ENCODE assay signal across 22 cellular contexts in the genomic region with DNA sequence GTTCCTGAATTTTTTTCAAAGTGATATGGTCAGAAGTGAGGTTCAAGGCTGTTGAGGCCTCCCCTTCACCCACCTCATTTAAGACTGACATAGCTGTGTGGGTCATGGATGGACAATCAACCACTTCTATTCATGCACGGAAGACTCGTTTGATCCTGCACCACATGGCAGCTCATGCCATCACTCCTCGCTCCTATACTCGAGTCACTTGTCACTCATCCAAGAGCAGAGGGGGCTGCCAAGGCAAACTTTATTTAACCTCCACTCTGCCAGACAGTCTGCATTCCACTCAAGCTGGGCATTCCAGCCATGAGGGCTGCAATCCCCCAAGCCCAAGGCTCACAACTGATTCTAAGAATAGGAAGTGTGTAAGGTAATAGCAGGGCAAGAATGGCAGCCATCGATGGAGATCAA. TPM values are rescaled to one million over a fixed set of nuclear protein-coding genes. Genes with fewer than 3 reads are reported as not detected.
DNase-seq lines count a peak whose midpoint lies in the region; ATAC-seq and TF ChIP-seq lines count a peak whose summit lies in the region.
"Had no signal": no experiment of that assay in that cellular context is flagged by ENCODE, and none has a peak within 500 bp of the region (broad histone marks: within the 10 kb centered on the region; RNA-seq: fewer than 3 reads in every experiment).

No MANE protein-coding gene starts in this region.

- WGBS in HUES64: 97% methylated on average over 5 of the region's 5 CpGs
- 42 to 47% (median 44%) methylated on average over 5 of the region's 5 CpGs for WGBS in heart left ventricle, 4 donors
- 78% methylated on average over 5 of the region's 5 CpGs; no CpG with 5 or more reads in 1 of the 2 donors for WGBS in transverse colon (ENCODE audit: low coverage in 1 of 2), 2 donors

- no peaks in the 10 kb centered on the region for H3F3A ChIP-seq in PC-9 (ENCODE audit: insufficient read depth, low read depth)

- no peaks in the 10 kb centered on the region for H3K79me2 ChIP-seq in PC-9 (ENCODE audit: low read depth)

- peaks cover 61% of the 10 kb centered on the region for H3K36me3 Mint-ChIP-seq in T-helper 2 cell treated with Interferon-gamma antibody and Interleukin-4, amounts not matched to agents 5 μg/mL and 100 μg/mL, for 36 hours (ENCODE audit: low read depth)

- no peaks in the 10 kb centered on the region for H3K27me3 ChIP-seq in HUES64 (ENCODE audit: insufficient read depth, low read length)
- no peaks in the 10 kb centered on the region for H3K27me3 ChIP-seq in heart left ventricle
- H3K27me3 ChIP-seq in PC-9 (ENCODE audit: insufficient read depth, low read depth): no peaks in the 10 kb centered on the region
- no peaks in the 10 kb centered on the region for H3K27me3 ChIP-seq in transverse colon
- H3K27me3 ChIP-seq: brain microvascular endothelial cell, dorsolateral prefrontal cortex had no signal

- no peaks in the 10 kb centered on the region for H3K27me3 Mint-ChIP-seq in T-helper 2 cell treated with Interferon-gamma antibody and Interleukin-4, amounts not matched to agents 5 μg/mL and 100 μg/mL, for 36 hours (ENCODE audit: low read depth)

- H3K4me1 ChIP-seq in HUES64 (ENCODE audit: insufficient read depth, low read length) (no peaks in the 10 kb centered on the region), heart left ventricle (peaks cover 0 to 43% (median 12%) of the 10 kb centered on the region in 12 donors), PC-9 (replicated peaks; ENCODE audit: insufficient read depth) (no peaks in the 10 kb centered on the region), transverse colon (peaks cover 0 to 6% (median 0%) of the 10 kb centered on the region in 4 donors)

- H3K36me3 ChIP-seq in HUES64 (ENCODE audit: insufficient read depth, low read length) (peaks cover 86% of the 10 kb centered on the region), heart left ventricle (peaks cover 0 to 97% (median 87%) of the 10 kb centered on the region in 9 donors), PC-9 (ENCODE audit: low read depth) (peaks cover 5% of the 10 kb centered on the region), transverse colon (peaks cover 0 to 55% (median 22%) of the 10 kb centered on the region in 4 donors)

- H3K4me2 ChIP-seq in PC-9: no peak overlapping the region
- H3K4me2 ChIP-seq: smooth muscle cell had no signal

- H2AFZ ChIP-seq in PC-9: no peak overlapping the region

- H4K20me1 ChIP-seq in PC-9 (ENCODE audit: insufficient read depth): no peaks in the 10 kb centered on the region; the same call in 1 of the 2 replicates

- intact Hi-C loops in heart left ventricle (cut with DNase I) (no loop called here), PC-9 (cut with micrococcal nuclease; ENCODE audit: unreplicated experiment) (no loop called here), transverse colon (cut with DNase I; ENCODE audit: low total_unique reads) (no loop called here)

- peak; percentile 53 to 88 (median 84) for ATAC-seq in heart left ventricle

- H3K4me3 ChIP-seq in HUES64 (ENCODE audit: low read length) (no peak overlapping the region), heart left ventricle (no peak overlapping the region), retinal pigment epithelial cell (ENCODE audit: low read length) (no peak overlapping the region), PC-9 (no peak overlapping the region), transverse colon (no peak overlapping the region)
- H3K4me3 ChIP-seq: dorsolateral prefrontal cortex, SK-N-MC, smooth muscle cell had no signal

- BruUV-seq in PC-9 (replicated peaks; lab: Mats Ljungman, UMichigan): no TSS peak

- TF ChIP-seq CTCF in heart left ventricle (IDR thresholded peaks at IDR 0.05): no peak
- TF ChIP-seq CTCF in retinal pigment epithelial cell (conservative IDR thresholded peaks at IDR 0.05; ENCODE audit: low read depth, low read length): no peak
- no peak for TF ChIP-seq CTCF in PC-9 (conservative IDR thresholded peaks at IDR 0.05)
- no peak for TF ChIP-seq CTCF in transverse colon (IDR thresholded peaks at IDR 0.05)

- in situ Hi-C loops in transverse colon (cut with MboI; ENCODE audit: low pct_ligation_motif_present in 1 of 4, low pct_unique_long_range_greater_than_20kb in 1 of 4, low sequenced_read_pairs in 3 of 4): no loop called here

- POLR2A ChIA-PET in PC-9 (lab: Charles Lee; ENCODE audit: unreplicated experiment): no interaction called here

- H3K27ac ChIP-seq in HUES64 (ENCODE audit: low read depth, low read length) (no peak overlapping the region), heart left ventricle (peak overlapping the region in 8 of 12 donors; percentile 6 to 76 (median 42)), PC-9 (no peak overlapping the region), transverse colon (no peak overlapping the region)
- H3K27ac ChIP-seq: 22Rv1, brain microvascular endothelial cell, SK-N-MC had no signal

- no peak overlapping the region for H3K4me3 Mint-ChIP-seq in T-helper 2 cell treated with Interferon-gamma antibody and Interleukin-4, amounts not matched to agents 5 μg/mL and 100 μg/mL, for 36 hours
- H3K4me3 Mint-ChIP-seq: mesothelial cell of epicardium had no signal

- peaks cover 8% of the 10 kb centered on the region for H3K4me1 Mint-ChIP-seq in T-helper 2 cell treated with Interferon-gamma antibody and Interleukin-4, amounts not matched to agents 5 μg/mL and 100 μg/mL, for 36 hours (ENCODE audit: low read depth)
- H3K4me1 Mint-ChIP-seq: mesothelial cell of epicardium had no signal

- 0 out of 2 replicates have a peak overlapping the region, but pooled peaks have one; percentile 20 for H3K9ac ChIP-seq in HUES64 (ENCODE audit: low read depth, low read length)

- H3K9me3 ChIP-seq in HUES64 (ENCODE audit: insufficient read depth, low read depth, low read length): no peaks in the 10 kb centered on the region
- no peaks in the 10 kb centered on the region for H3K9me3 ChIP-seq in heart left ventricle
- no peaks in the 10 kb centered on the region for H3K9me3 ChIP-seq in PC-9 (ENCODE audit: insufficient read depth, low read depth)
- H3K9me3 ChIP-seq in transverse colon: no peaks in the 10 kb centered on the region

- H3K9me3 Mint-ChIP-seq in T-helper 2 cell treated with Interferon-gamma antibody and Interleukin-4, amounts not matched to agents 5 μg/mL and 100 μg/mL, for 36 hours: no peaks in the 10 kb centered on the region
- H3K9me3 Mint-ChIP-seq: mesothelial cell of epicardium had no signal

- TF ChIP-seq POLR2A in heart left ventricle (IDR thresholded peaks at IDR 0.05) (no peak), transverse colon (IDR thresholded peaks at IDR 0.05) (no peak)

- CTCF ChIA-PET in PC-9 (lab: Charles Lee): interaction anchor here (0.6 kb wide), 1 partner anchor 447 kb away, joined by 7 read pairs; no protein-coding TSS in a partner anchor

- no peaks in the 10 kb centered on the region for H3K9me2 ChIP-seq in PC-9 (ENCODE audit: insufficient read depth)

- TF ChIP-seq EP300 in transverse colon (IDR thresholded peaks at IDR 0.05; ENCODE audit: low read depth): no peak

- no peak overlapping the region for H3K27ac Mint-ChIP-seq in T-helper 2 cell treated with Interferon-gamma antibody and Interleukin-4, amounts not matched to agents 5 μg/mL and 100 μg/mL, for 36 hours
- H3K27ac Mint-ChIP-seq: mesothelial cell of epicardium had no signal

- peak; percentile 10 for DNase-seq in T-helper 2 cell treated with Interferon-gamma antibody and Interleukin-4, amounts not matched to agents 5 μg/mL and 100 μg/mL, for 36 hours (ENCODE audit: low spot score)
- DNase-seq in T-helper 2 cell (no peak), heart left ventricle (peak in 4 of 5 donors; percentile 36 to 67 (median 56)), retinal pigment epithelial cell (ENCODE audit: low read depth) (peak; percentile 69), PC-9 (no peak), EL (no peak), transverse colon (no peak)
- DNase-seq: activated CD4-positive, alpha-beta T cell treated with anti-CD3 and anti-CD28 coated beads, Interleukin-2, amount 50 U/mL, for 4 hours; activated effector memory CD4-positive, alpha-beta T cell treated with anti-CD3 and anti-CD28 coated beads, Interleukin-2, amount 50 U/mL, for 16 hours; brain microvascular endothelial cell; C1 segment of cervical spinal cord; dorsolateral prefrontal cortex; islet precursor cell; NCI-H1092; NCI-H2107; NCI-H524 treated with DMSO at 0.1 percent for 48 hours; trophoblast cell had no signal

RNA-seq across cellular contexts. Expression of a gene that starts 34.1 kb away (rescaled TPM):
- polyA plus RNA-seq in HUES64 (2013, experiment 1 of 2): 16.8 TPM
- polyA plus RNA-seq in HUES64 (2013, experiment 2 of 2): 16.2 TPM
- total RNA-seq in heart left ventricle (100 to 1,000 TPM in 1 of 9 donors, 10 to 100 TPM in 8; 35.3 to 121 (median 58.3) TPM), PC-9 (2021) (43.5 and 45.6 TPM in 2 replicates), transverse colon (100 to 1,000 TPM in 3 of 4 donors, 10 to 100 TPM in 1; 89.8 to 193 (median 137) TPM)
- 10 to 100 TPM; 10.8 to 37.0 TPM for polyA plus RNA-seq in heart left ventricle

Comparison
In these comparisons a context has a peak if more than half of its experiments do, and no peak if none do; other contexts are left out.
1. DNase-seq: peak in T-helper 2 cell treated with Interferon-gamma antibody and Interleukin-4, amounts not matched to agents 5 μg/mL and 100 μg/mL, for 36 hours (single experiment), heart left ventricle (4 of 5) and retinal pigment epithelial cell (single experiment); none in T-helper 2 cell (0 of 5), PC-9 (0 of 2), EL (single experiment) and transverse colon (single experiment).
2. H3K27ac ChIP-seq: peak in heart left ventricle (8 of 12); none in HUES64 (single experiment), PC-9 (single experiment) and transverse colon (0 of 4).